Comparison of ENCODE assay signal across 13 cellular contexts in genomic region chr11:31720225-31720624, GRCh38.
"Had no signal": no experiment of that assay in that cellular context is flagged by ENCODE, and none has a peak within 500 bp of the region (broad histone marks: within the 10 kb centered on the region; RNA-seq: fewer than 3 reads in every experiment).

No MANE protein-coding gene starts in this region.

- H3K36me3 ChIP-seq: neural progenitor cell had no signal

- H3K4me3 ChIP-seq: coronary artery, neural progenitor cell, spleen had no signal

- H3K9me3 ChIP-seq: spleen had no signal

- DNase-seq: activated CD4-positive, alpha-beta memory T cell treated with anti-CD3 and anti-CD28 coated beads, Interleukin-2, amount 10 ng/mL, durations not matched to agents 7 days and 5 days; activated CD4-positive, alpha-beta T cell treated with anti-CD3 and anti-CD28 coated beads for 4 hours; activated effector memory CD4-positive, alpha-beta T cell treated with Interleukin-2 at 50 U/mL for 16 hours; activated naive CD4-positive, alpha-beta T cell treated with anti-CD3 and anti-CD28 coated beads, Interleukin-2, amount 50 U/mL, for 16 hours; activated T-cell treated with anti-CD3 and anti-CD28 coated beads, Interleukin-2, amount 50 U/mL, for 4 hours; effector CD8-positive, alpha-beta T cell; islet precursor cell; mammary epithelial cell; naive B cell; spleen; T-helper 17 cell had no signal

- H3K27ac ChIP-seq: coronary artery, neural progenitor cell, spleen had no signal

- H3K27me3 ChIP-seq: neural progenitor cell, spleen had no signal

- H3K4me1 ChIP-seq: spleen had no signal
